4 cellular contexts compared by ENCODE assay signal in genomic region chr12:13463189-13463588, GRCh38.
"Had no signal": no experiment of that assay in that cellular context is flagged by ENCODE, and none has a peak within 500 bp of the region (broad histone marks: within the 10 kb centered on the region; RNA-seq: fewer than 3 reads in every experiment).

No MANE protein-coding gene starts in this region.

- H3K4me3 ChIP-seq: GM23338 had no signal

- ATAC-seq: GM23338 had no signal

- H3K4me2 ChIP-seq: GM23338 had no signal

- DNase-seq: H9, HCEC 1CT, IMR-90 had no signal
